ENCODE assay signal across 9 cellular contexts in the genomic region with DNA sequence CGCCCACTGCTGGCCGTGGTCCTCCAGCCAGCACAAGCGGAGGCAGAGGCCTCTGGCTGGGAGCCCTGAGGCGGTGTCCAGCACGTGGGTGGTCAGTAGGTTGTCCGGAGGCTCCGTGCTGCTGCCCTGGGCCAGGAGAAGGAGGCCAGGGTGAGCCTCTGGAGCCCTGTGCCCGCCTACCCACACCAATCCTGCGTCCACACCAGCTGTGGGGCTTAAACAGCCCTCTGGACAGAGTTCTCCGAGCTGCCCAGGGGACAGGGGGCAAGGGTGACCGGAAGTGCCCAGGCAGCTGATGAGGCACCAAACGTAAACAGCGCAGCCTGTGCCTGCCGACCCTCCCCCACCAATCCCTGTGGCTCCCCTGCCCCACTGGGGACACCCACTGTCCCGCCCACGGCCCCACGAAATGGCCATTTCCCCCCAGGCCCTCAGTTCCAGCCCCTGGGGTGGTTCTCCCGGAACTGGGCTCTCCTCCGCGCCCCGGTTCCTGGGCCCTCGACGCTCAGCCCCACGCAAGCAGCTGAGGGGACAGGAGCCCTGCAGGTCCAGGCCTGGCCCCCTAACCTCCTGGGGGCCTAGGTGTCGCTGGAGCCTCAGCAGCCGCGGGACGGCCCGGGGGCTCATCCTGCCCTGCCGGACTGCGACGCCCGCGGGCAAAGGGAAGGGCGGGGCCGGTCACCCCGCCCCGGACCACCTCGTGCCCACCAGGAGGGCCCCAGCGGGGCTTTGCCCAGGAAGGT. TPM values are rescaled to one million over a fixed set of nuclear protein-coding genes. Genes with fewer than 3 reads are reported as not detected.
A peak's percentile ranks its signal among the peaks of the same experiment; 100 is the strongest.
DNase-seq lines count a peak whose midpoint lies in the region; ATAC-seq and TF ChIP-seq lines count a peak whose summit lies in the region.
"Had no signal": no experiment of that assay in that cellular context is flagged by ENCODE, and none has a peak within 500 bp of the region (broad histone marks: within the 10 kb centered on the region; RNA-seq: fewer than 3 reads in every experiment).

No MANE protein-coding gene starts in this region.

- H3K36me3 Mint-ChIP-seq in CD14-positive monocyte: peaks cover 0 to 2% of the 10 kb centered on the region in 2 donors
- no peaks in the 10 kb centered on the region for H3K36me3 Mint-ChIP-seq in nephron (ENCODE audit: low read depth)

- H3K9me3 ChIP-seq in Panc1 (ENCODE audit: control insufficient read depth, insufficient read depth, low read depth, low read length): no peaks in the 10 kb centered on the region

- peak; percentile 61 for ATAC-seq in Panc1

- TF ChIP-seq CTCF in CD14-positive monocyte (IDR thresholded peaks at IDR 0.05) (no peak), Panc1 (IDR thresholded peaks at IDR 0.05) (no peak), nephron (IDR thresholded peaks at IDR 0.05; ENCODE audit: unreplicated experiment in 3 of 3) (no peak)

- in situ Hi-C loops in Panc1 (cut with HindIII; ENCODE audit: low pct_unique_long_range_greater_than_20kb, low sequenced_read_pairs): no loop called here

- peaks cover 5% of the 10 kb centered on the region for H3K4me1 ChIP-seq in Panc1 (ENCODE audit: control insufficient read depth, insufficient read depth, low read length)

- no peaks in the 10 kb centered on the region for H3K36me3 ChIP-seq in Panc1 (ENCODE audit: control insufficient read depth, insufficient read depth, low read length)

- H3K27me3 ChIP-seq in Panc1 (ENCODE audit: control insufficient read depth, insufficient read depth, low read length): no peaks in the 10 kb centered on the region

- CTCF ChIA-PET in Panc1 (lab: Charles Lee): interaction anchor here (0.6 kb wide), 1 partner anchor 35 kb away, joined by 3 read pairs; no protein-coding TSS in a partner anchor

- peak overlapping the region; percentile 32 for H3K27ac ChIP-seq in Panc1 (ENCODE audit: low read length)

- H3K27me3 Mint-ChIP-seq in CD14-positive monocyte (ENCODE audit: low read depth in 3 of 3) (peaks cover 17 to 37% (median 25%) of the 10 kb centered on the region in 3 donors), nephron (ENCODE audit: low read depth) (peaks cover 10% of the 10 kb centered on the region)

- no TSS peak for BruUV-seq in Panc1 (replicated peaks; lab: Mats Ljungman, UMichigan)

- H3K9me3 Mint-ChIP-seq in CD14-positive monocyte (peaks cover 0 to 6% (median 2%) of the 10 kb centered on the region in 7 donors), nephron (peaks cover 4% of the 10 kb centered on the region)

- peak overlapping the region; percentile 35 to 54 for H3K4me3 ChIP-seq in Panc1 (ENCODE audit: low read depth in 2 of 2, low read length in 2 of 2)

- H3K4me1 Mint-ChIP-seq in CD14-positive monocyte (peaks cover 14% of the 10 kb centered on the region), nephron (peaks cover 23% of the 10 kb centered on the region)

- H3K27ac Mint-ChIP-seq in CD14-positive monocyte: no peak overlapping the region
- H3K27ac Mint-ChIP-seq in nephron: peak overlapping the region in 2 of 3 experiments; percentile 64

- intact Hi-C loops in CD14-positive monocyte (cut with micrococcal nuclease) (no loop called here), Panc1 (cut with micrococcal nuclease; ENCODE audit: unreplicated experiment) (no loop called here)

- no peak for DNase-seq in CD14-positive monocyte (ENCODE audit: low spot score)
- no peak for DNase-seq in Panc1 (ENCODE audit: low read depth, low spot score)
- DNase-seq in fibroblast of peridontal ligament (ENCODE audit: extremely low read depth): peak; percentile 26
- no peak for DNase-seq in inferior parietal cortex (ENCODE audit: extremely low spot score)
- no peak for DNase-seq in occipital lobe (lab: John Stamatoyannopoulos, UW)
- DNase-seq in stimulated activated CD4-positive, alpha-beta T cell treated with anti-CD3 and anti-CD28 coated beads, Interleukin-4, amount 100 ng/mL, for 1 hour: no peak
- DNase-seq in NCI-H510A (lab: John Stamatoyannopoulos, UW): no peak

- H3K4me3 Mint-ChIP-seq in CD14-positive monocyte (peak overlapping the region; percentile 16 to 70), nephron (peak overlapping the region in 2 of 3 experiments; percentile 64 to 68)

- POLR2A ChIA-PET in Panc1 (lab: Charles Lee): no interaction called here

RNA-seq across cellular contexts. Expression of a gene that starts 27.9 kb away (rescaled TPM):
- polyA plus RNA-seq in CD14-positive monocyte: not detected
- total RNA-seq in Panc1 (2021; ENCODE audit: unreplicated experiment) (32.3 TPM), occipital lobe (12.3 TPM)
- 48.9 TPM for polyA plus RNA-seq in Panc1 (2012; ENCODE audit: insufficient read length)

RNA-seq across cellular contexts. Expression of a gene that starts 30.0 kb away (rescaled TPM):
- not detected for polyA plus RNA-seq in CD14-positive monocyte
- not detected for total RNA-seq in Panc1 (2021; ENCODE audit: unreplicated experiment)
- polyA plus RNA-seq in Panc1 (2012; ENCODE audit: insufficient read length): not detected
- total RNA-seq in occipital lobe: not detected
- polyA plus RNA-seq: adipose tissue had no signal

Comparison
In these comparisons a context has a peak if more than half of its experiments do, and no peak if none do; other contexts are left out.
1. H3K27ac Mint-ChIP-seq: peak in nephron (2 of 3); none in CD14-positive monocyte (0 of 7).